ENCODE assay signal across 10 cellular contexts in the genomic region with DNA sequence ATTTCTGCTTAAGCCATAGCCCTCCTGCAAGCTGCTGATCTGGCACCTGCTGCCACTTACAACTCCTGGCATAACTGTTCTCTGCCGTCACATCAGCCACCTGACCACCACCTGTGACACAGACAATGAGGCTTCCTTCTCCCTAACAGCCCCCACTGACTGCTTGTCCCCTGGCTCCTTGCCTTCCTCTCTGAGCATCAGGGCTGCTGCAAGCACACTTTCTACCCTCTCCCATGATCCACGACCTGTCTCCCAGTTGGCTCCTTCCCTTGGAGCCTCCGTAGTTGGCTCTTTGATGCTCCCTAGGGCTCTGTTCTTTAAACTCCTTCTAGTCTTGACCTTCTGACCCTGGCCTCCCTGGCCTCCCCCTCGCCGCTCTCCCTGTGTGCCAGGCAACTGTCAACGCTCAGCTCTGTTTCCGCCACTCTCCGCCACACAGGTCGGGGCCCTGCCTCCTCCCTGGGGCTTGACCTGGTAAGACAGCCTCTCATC.
DNase-seq lines count a peak whose midpoint lies in the region; TF ChIP-seq lines count a peak whose summit lies in the region.
"Had no signal": no experiment of that assay in that cellular context is flagged by ENCODE, and none has a peak within 500 bp of the region (broad histone marks: within the 10 kb centered on the region; RNA-seq: fewer than 3 reads in every experiment).

No MANE protein-coding gene starts in this region.

- H3K4me3 ChIP-seq in left ventricle myocardium inferior (no peak overlapping the region), BE2C (ENCODE audit: low read depth, low read length) (no peak overlapping the region), SJCRH30 (no peak overlapping the region)
- H3K4me3 ChIP-seq: left lung had no signal

- H3K4me1 ChIP-seq in left ventricle myocardium inferior (peaks cover 60% of the 10 kb centered on the region), BE2C (peaks cover 13% of the 10 kb centered on the region), SJCRH30 (peaks cover 9% of the 10 kb centered on the region; the same call in 1 of the 2 replicates)

- CTCF ChIA-PET in activated naive CD4-positive, alpha-beta T cell treated with anti-CD3 and anti-CD28 coated beads, Interleukin-2, amount 10 ng/mL, durations not matched to agents 7 days and 5 days (lab: Charles Lee), result no interaction called here

- intact Hi-C loops in left ventricle myocardium inferior (cut with micrococcal nuclease), result no loop called here

- no peaks in the 10 kb centered on the region for H3K9me3 Mint-ChIP-seq in activated naive CD4-positive, alpha-beta T cell treated with anti-CD3 and anti-CD28 coated beads, Interleukin-2, amount 10 ng/mL, durations not matched to agents 7 days and 5 days

- peaks cover 16% of the 10 kb centered on the region for H3K36me3 ChIP-seq in left ventricle myocardium inferior
- peaks cover 6% of the 10 kb centered on the region; the same call in 1 of the 2 replicates for H3K36me3 ChIP-seq in BE2C
- no peaks in the 10 kb centered on the region; the same call in 1 of the 2 replicates for H3K36me3 ChIP-seq in SJCRH30

- peak; percentile 60 for DNase-seq in NCI-H748 (lab: John Stamatoyannopoulos, UW; ENCODE audit: unreplicated experiment)
- no peak for DNase-seq in NCI-H748 treated with DMSO at 0.1 percent for 48 hours (lab: John Stamatoyannopoulos, UW)
- peak; percentile 66 for DNase-seq in NCI-H69 (lab: John Stamatoyannopoulos, UW)
- DNase-seq in left ventricle myocardium inferior, result peak; percentile 69
- peak in 6 of 49 donors; percentile 29 to 65 (median 36) for DNase-seq in substantia nigra (lab: John Stamatoyannopoulos, UW)
- DNase-seq in BE2C, result no peak
- no peak for DNase-seq in SJCRH30
- DNase-seq in activated naive CD4-positive, alpha-beta T cell treated with anti-CD3 and anti-CD28 coated beads, Interleukin-2, amount 10 ng/mL, durations not matched to agents 7 days and 5 days, result no peak

- no peak overlapping the region for H3K4me3 Mint-ChIP-seq in activated naive CD4-positive, alpha-beta T cell treated with anti-CD3 and anti-CD28 coated beads, Interleukin-2, amount 10 ng/mL, durations not matched to agents 7 days and 5 days

- H3K9me3 ChIP-seq in left ventricle myocardium inferior (replicated peaks) (no peaks in the 10 kb centered on the region), BE2C (no peaks in the 10 kb centered on the region), SJCRH30 (replicated peaks) (no peaks in the 10 kb centered on the region)
- H3K9me3 ChIP-seq: left lung, neutrophil had no signal

- H3K36me3 Mint-ChIP-seq in activated naive CD4-positive, alpha-beta T cell treated with anti-CD3 and anti-CD28 coated beads, Interleukin-2, amount 10 ng/mL, durations not matched to agents 7 days and 5 days, result no peaks in the 10 kb centered on the region

- H3K4me1 Mint-ChIP-seq in activated naive CD4-positive, alpha-beta T cell treated with anti-CD3 and anti-CD28 coated beads, Interleukin-2, amount 10 ng/mL, durations not matched to agents 7 days and 5 days, result no peaks in the 10 kb centered on the region

- peaks cover under 1% of the 10 kb centered on the region for H3K27me3 Mint-ChIP-seq in activated naive CD4-positive, alpha-beta T cell treated with anti-CD3 and anti-CD28 coated beads, Interleukin-2, amount 10 ng/mL, durations not matched to agents 7 days and 5 days

- H3K27me3 ChIP-seq in left ventricle myocardium inferior (ENCODE audit: low read depth) (no peaks in the 10 kb centered on the region), BE2C (no peaks in the 10 kb centered on the region), SJCRH30 (no peaks in the 10 kb centered on the region)
- H3K27me3 ChIP-seq: left lung, neutrophil had no signal

- no peak overlapping the region for H3K27ac Mint-ChIP-seq in activated naive CD4-positive, alpha-beta T cell treated with anti-CD3 and anti-CD28 coated beads, Interleukin-2, amount 10 ng/mL, durations not matched to agents 7 days and 5 days

- TF ChIP-seq CTCF in left ventricle myocardium inferior (IDR thresholded peaks at IDR 0.05; ENCODE audit: borderline replicate concordance) (no peak), BE2C (IDR thresholded peaks at IDR 0.05; ENCODE audit: low read depth, low read length) (no peak)

- H3K27ac ChIP-seq in left ventricle myocardium inferior (replicated peaks) (peak overlapping the region; percentile 87), substantia nigra (ENCODE audit: low read depth, low read length, poor library complexity, severe bottlenecking) (peak overlapping the region; percentile 65), SJCRH30 (no peak overlapping the region)
- H3K27ac ChIP-seq: left lung, neutrophil had no signal

Comparison
In these comparisons a context has a peak if more than half of its experiments do, and no peak if none do; other contexts are left out.
1. DNase-seq: peak in NCI-H748 (single experiment), NCI-H69 (single experiment) and left ventricle myocardium inferior (single experiment); none in NCI-H748 treated with DMSO at 0.1 percent for 48 hours (single experiment), BE2C (single experiment), SJCRH30 (0 of 2) and activated naive CD4-positive, alpha-beta T cell treated with anti-CD3 and anti-CD28 coated beads, Interleukin-2, amount 10 ng/mL, durations not matched to agents 7 days and 5 days (single experiment).